In the genomic region with DNA sequence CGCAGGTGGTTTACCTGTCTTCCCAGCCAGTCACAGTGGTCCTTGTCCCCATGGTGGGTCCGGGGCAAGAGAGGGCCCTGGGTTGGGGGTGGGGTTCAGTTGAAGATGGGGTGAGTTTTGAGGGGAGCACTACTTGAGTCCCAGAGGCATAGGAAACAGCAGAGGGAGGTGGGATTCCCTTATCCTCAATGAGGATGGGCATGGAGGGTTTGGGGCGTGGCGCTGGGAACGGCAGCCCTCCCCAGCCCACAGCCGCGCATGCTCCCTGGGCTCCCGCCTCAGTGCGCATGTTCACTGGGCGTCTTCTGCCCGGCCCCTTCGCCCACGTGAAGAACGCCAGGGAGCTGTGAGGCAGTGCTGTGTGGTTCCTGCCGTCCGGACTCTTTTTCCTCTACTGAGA, we compare ENCODE assay signal across 15 cellular contexts. TPM values are rescaled to one million over a fixed set of nuclear protein-coding genes. Genes with fewer than 3 reads are reported as not detected.
"Had no signal": no experiment of that assay in that cellular context is flagged by ENCODE, and none has a peak within 500 bp of the region (broad histone marks: within the 10 kb centered on the region; RNA-seq: fewer than 3 reads in every experiment).

A gene with protein sequence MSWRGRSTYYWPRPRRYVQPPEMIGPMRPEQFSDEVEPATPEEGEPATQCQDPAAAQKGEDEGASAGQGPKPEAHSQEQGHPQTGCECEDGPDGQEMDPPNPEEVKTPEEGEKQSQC (plus strand): TSS at position 301 of the 400 bp plus-strand sequence. CDS start 1,155 bp downstream, outside the sequence.

RNA-seq across cellular contexts. Expression of the gene that starts here (rescaled TPM):
- total RNA-seq: stomach, subcutaneous adipose tissue, suprapubic skin, temporal lobe, thoracic aorta, thyroid gland, tibial nerve, transverse colon, upper lobe of left lung, upper lobe of right lung, ureter, urinary bladder, uterus, vagina had no signal
- polyA plus RNA-seq: stomach, thymus, urinary bladder had no signal
